22 cellular contexts compared by ENCODE assay signal in genomic region chr18:22783662-22784076, GRCh38.
"Had no signal": no experiment of that assay in that cellular context is flagged by ENCODE, and none has a peak within 500 bp of the region (broad histone marks: within the 10 kb centered on the region; RNA-seq: fewer than 3 reads in every experiment).

No MANE protein-coding gene starts in this region.

- H3K9me3 ChIP-seq: esophagus muscularis mucosa, right atrium auricular region, spleen had no signal

- H3K36me3 ChIP-seq: esophagus muscularis mucosa, heart right ventricle, right atrium auricular region, spleen, WERI-Rb-1 had no signal

- H3K4me3 Mint-ChIP-seq: activated CD4-positive, alpha-beta memory T cell treated with anti-CD3 and anti-CD28 coated beads for 36 hours; activated CD4-positive, alpha-beta T cell treated with anti-CD3 and anti-CD28 coated beads, Interleukin-2, amount 10 ng/mL, durations not matched to agents 24 days and 14 days; naive thymus-derived CD4-positive, alpha-beta T cell; T-helper 17 cell had no signal

- H3K4me3 ChIP-seq: esophagus muscularis mucosa, heart right ventricle, right atrium auricular region, spleen had no signal

- H3K27ac Mint-ChIP-seq: activated CD4-positive, alpha-beta memory T cell treated with anti-CD3 and anti-CD28 coated beads for 36 hours; activated CD4-positive, alpha-beta T cell treated with anti-CD3 and anti-CD28 coated beads, Interleukin-2, amount 10 ng/mL, durations not matched to agents 24 days and 14 days; naive thymus-derived CD4-positive, alpha-beta T cell; T-helper 17 cell had no signal

- ATAC-seq: heart right ventricle; naive thymus-derived CD4-positive, alpha-beta T cell; T-helper 17 cell had no signal

- H3K27ac ChIP-seq: esophagus muscularis mucosa, heart right ventricle, right atrium auricular region, spleen, WERI-Rb-1 had no signal

- H3K9me3 Mint-ChIP-seq: activated CD4-positive, alpha-beta memory T cell treated with anti-CD3 and anti-CD28 coated beads for 36 hours; activated CD4-positive, alpha-beta T cell treated with anti-CD3 and anti-CD28 coated beads, Interleukin-2, amount 10 ng/mL, durations not matched to agents 24 days and 14 days had no signal

- DNase-seq: activated CD4-positive, alpha-beta memory T cell treated with anti-CD3 and anti-CD28 coated beads for 36 hours; activated CD4-positive, alpha-beta T cell treated with anti-CD3 and anti-CD28 coated beads, Interleukin-2, amount 10 ng/mL, durations not matched to agents 24 days and 14 days; activated CD4-positive, CD25-positive, alpha-beta regulatory T cell treated with anti-CD3 and anti-CD28 coated beads, Interleukin-2, amount 50 U/mL, for 72 hours; activated CD8-positive, alpha-beta memory T cell treated with anti-CD3 and anti-CD28 coated beads, Interleukin-2, amount 50 U/mL, for 4 hours; activated gamma-delta T cell treated with Interleukin-2 at 50 U/mL for 16 hours; activated naive CD4-positive, alpha-beta T cell treated with anti-CD3 and anti-CD28 coated beads, Interleukin-2, amount 50 U/mL, for 16 hours; activated T-cell treated with anti-CD3 and anti-CD28 coated beads, Interleukin-2, amount 50 U/mL, for 1 hour; amygdala; caudate nucleus; cortex of kidney; foreskin melanocyte; heart right ventricle; midbrain; naive thymus-derived CD4-positive, alpha-beta T cell; occipital lobe; spleen; stimulated activated naive CD4-positive, alpha-beta T cell; T-helper 17 cell; T1000; WERI-Rb-1 had no signal

- H3K4me1 Mint-ChIP-seq: activated CD4-positive, alpha-beta T cell treated with anti-CD3 and anti-CD28 coated beads, Interleukin-2, amount 10 ng/mL, durations not matched to agents 24 days and 14 days; naive thymus-derived CD4-positive, alpha-beta T cell; T-helper 17 cell had no signal

- H3K27me3 ChIP-seq: esophagus muscularis mucosa, heart right ventricle, right atrium auricular region had no signal

- H3K4me1 ChIP-seq: spleen had no signal

- H3K36me3 Mint-ChIP-seq: activated CD4-positive, alpha-beta memory T cell treated with anti-CD3 and anti-CD28 coated beads for 36 hours; naive thymus-derived CD4-positive, alpha-beta T cell had no signal
